ENCODE assay signal across 8 cellular contexts in genomic region chr7:106216517-106217088, GRCh38.
A peak's percentile ranks its signal among the peaks of the same experiment; 100 is the strongest.
DNase-seq lines count a peak whose midpoint lies in the region; ATAC-seq and TF ChIP-seq lines count a peak whose summit lies in the region.

No MANE protein-coding gene starts in this region.

- peak; percentile 94 for ATAC-seq in SK-N-SH treated with all-trans-retinoic acid at 6 μM for 48 hours
- ATAC-seq in HG03097 (IDR thresholded peaks at IDR 0.05; ENCODE audit: low FRiP score, unreplicated experiment), result no peak

- peak; percentile 98 for DNase-seq in Daoy (ENCODE audit: low read depth)
- peak; percentile 93 for DNase-seq in fibroblast of the conjunctiva (ENCODE audit: low read depth)
- DNase-seq in renal cortical epithelial cell (ENCODE audit: low read depth), result peak; percentile 98
- no peak for DNase-seq in NCI-H748 (lab: John Stamatoyannopoulos, UW; ENCODE audit: unreplicated experiment)
- no peak for DNase-seq in activated T-cell treated with anti-CD3 and anti-CD28 coated beads, Interleukin-2, amount 50 U/mL, for 48 hours
- no peak for DNase-seq in SHP77 (lab: John Stamatoyannopoulos, UW)

TF ChIP-seq in SK-N-SH treated with all-trans-retinoic acid at 6 μM for 48 hours, 23 proteins besides CTCF, POLR2A, EP300 and RAD21:
- TF ChIP-seq POU6F1 (CRISPR knock-in tag; IDR thresholded peaks at IDR 0.05; ENCODE audit: borderline replicate concordance, low read depth) (0 out of 2 replicates have a peak, but pooled peaks have one; percentile 26), ISL1 (CRISPR knock-in tag; IDR thresholded peaks at IDR 0.05) (peak; percentile 67), ESRRG (CRISPR knock-in tag; IDR thresholded peaks at IDR 0.05) (no peak)

Comparison
In these comparisons a context has a peak if more than half of its experiments do, and no peak if none do; other contexts are left out.
1. DNase-seq: peak in Daoy (single experiment), fibroblast of the conjunctiva (single experiment) and renal cortical epithelial cell (single experiment); none in NCI-H748 (single experiment), activated T-cell treated with anti-CD3 and anti-CD28 coated beads, Interleukin-2, amount 50 U/mL, for 48 hours (0 of 2) and SHP77 (0 of 2).